Comparison of ENCODE assay signal across 20 cellular contexts in the genomic region with DNA sequence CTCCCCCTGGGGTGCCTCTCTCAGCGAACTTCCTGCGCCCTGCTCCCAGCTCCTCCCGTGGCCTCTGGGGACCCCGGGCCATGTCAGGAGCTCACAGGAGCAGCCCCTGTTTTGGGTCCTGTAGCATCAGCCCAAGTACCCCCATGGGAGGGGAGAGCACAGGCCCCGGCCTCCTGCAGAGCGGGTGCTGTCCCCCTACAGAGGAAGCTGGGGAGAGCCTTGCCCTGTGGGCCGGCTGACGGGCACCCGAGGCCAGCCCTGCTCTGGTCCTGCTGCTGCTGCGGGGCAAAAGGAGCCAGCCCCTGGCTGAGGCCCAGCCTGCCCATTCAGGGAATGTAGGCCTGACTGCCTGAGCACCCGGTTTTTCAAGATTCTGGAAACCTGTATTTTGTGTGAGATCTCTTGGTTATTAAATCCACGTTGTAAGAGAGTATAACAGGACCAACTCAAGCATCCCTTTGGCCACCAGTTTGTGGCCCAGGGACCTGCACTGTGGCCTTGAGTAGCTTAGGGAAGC. TPM values are rescaled to one million over a fixed set of nuclear protein-coding genes. Genes with fewer than 3 reads are reported as not detected.
A peak's percentile ranks its signal among the peaks of the same experiment; 100 is the strongest.
DNase-seq lines count a peak whose midpoint lies in the region; ATAC-seq and TF ChIP-seq lines count a peak whose summit lies in the region.
"Had no signal": no experiment of that assay in that cellular context is flagged by ENCODE, and none has a peak within 500 bp of the region (broad histone marks: within the 10 kb centered on the region; RNA-seq: fewer than 3 reads in every experiment).

No MANE protein-coding gene starts in this region.

- H3K36me3 ChIP-seq in heart right ventricle = peaks cover 0 to 16% (median 0%) of the 10 kb centered on the region in 9 donors
- H3K36me3 ChIP-seq: pancreas had no signal

- no peak overlapping the region for H3K4me3 Mint-ChIP-seq in stimulated activated naive B cell treated with anti-CD40 and anti-IgM and Interleukin-4, amounts not matched to agents 10 μg/mL and 1 μg/mL and 100 μg/mL, for 72 hours
- H3K4me3 Mint-ChIP-seq: activated CD4-positive, alpha-beta T cell treated with anti-CD3 and anti-CD28 coated beads for 36 hours; activated naive CD4-positive, alpha-beta T cell treated with anti-CD3 and anti-CD28 coated beads for 36 hours; activated T-cell treated with anti-CD3 and anti-CD28 coated beads, Interleukin-2, amount 50 U/mL, for 72 hours had no signal

- H3K9me3 ChIP-seq in heart right ventricle = no peaks in the 10 kb centered on the region
- H3K9me3 ChIP-seq: BE2C, pancreas had no signal

- TF ChIP-seq CTCF in heart right ventricle (IDR thresholded peaks at IDR 0.05) (no peak), GM13977 (IDR thresholded peaks at IDR 0.05; ENCODE audit: extremely low read depth, insufficient read depth, missing control alignments) (no peak)

- DNase-seq in Right ventricle myocardium inferior (ENCODE audit: missing footprints) = no peak
- DNase-seq in cardiac septum (ENCODE audit: low spot score) = no peak
- no peak for DNase-seq in heart right ventricle
- DNase-seq in stimulated activated naive B cell treated with anti-CD40 and anti-IgM and Interleukin-4, amounts not matched to agents 10 μg/mL and 1 μg/mL and 100 μg/mL, for 72 hours = no peak
- no peak for DNase-seq in GM13977 (ENCODE audit: low spot score)
- no peak for DNase-seq in stimulated activated CD4-positive, alpha-beta T cell treated with anti-CD3 and anti-CD28 coated beads, Interleukin-4, amount 100 ng/mL, for 4 hours
- DNase-seq in OCI-M2 (lab: John Stamatoyannopoulos, UW; ENCODE audit: unreplicated experiment) = no peak
- no peak for DNase-seq in KG1 (lab: John Stamatoyannopoulos, UW)
- DNase-seq: activated CD4-positive, alpha-beta T cell treated with anti-CD3 and anti-CD28 coated beads for 36 hours; activated naive CD4-positive, alpha-beta T cell treated with anti-CD3 and anti-CD28 coated beads for 36 hours; activated T-cell treated with anti-CD3 and anti-CD28 coated beads, Interleukin-2, amount 50 U/mL, for 72 hours; Calu3; effector CD8-positive, alpha-beta T cell; mesendoderm; NCI-H187 treated with DMSO at 0.1 percent for 48 hours; OCI-M1; pancreas; SHP77 treated with DMSO at 0.1 percent for 48 hours; T-helper 1 cell had no signal

- ATAC-seq in Right ventricle myocardium inferior (peak; percentile 2), heart right ventricle (peak in 1 of 8 donors; percentile 2)
- peak; percentile 38 to 53 for ATAC-seq in stimulated activated naive B cell treated with anti-CD40 and anti-IgM and Interleukin-4, amounts not matched to agents 10 μg/mL and 1 μg/mL and 100 μg/mL, for 72 hours (replicated peaks)
- ATAC-seq: activated CD4-positive, alpha-beta T cell treated with anti-CD3 and anti-CD28 coated beads for 36 hours; activated T-cell treated with anti-CD3 and anti-CD28 coated beads, Interleukin-2, amount 50 U/mL, for 72 hours; pancreas had no signal

- intact Hi-C loops in Right ventricle myocardium inferior (cut with DNase I) (no loop called here), cardiac septum (cut with DNase I) (loop anchor here (5.0 kb wide), 1 partner anchor 243 kb away; no protein-coding TSS in a partner anchor), heart right ventricle (cut with DNase I) (loop anchor here in 4 of 10 donors (5.0 to 10.0 kb wide), 4 partner anchors 179 to 459 kb away; no protein-coding TSS in a partner anchor)

- no peaks in the 10 kb centered on the region for H3K27me3 ChIP-seq in heart right ventricle
- H3K27me3 ChIP-seq: BE2C, pancreas had no signal

- H3K4me1 Mint-ChIP-seq in stimulated activated naive B cell treated with anti-CD40 and anti-IgM and Interleukin-4, amounts not matched to agents 10 μg/mL and 1 μg/mL and 100 μg/mL, for 72 hours = peaks cover 21 to 42% of the 10 kb centered on the region in 2 donors
- H3K4me1 Mint-ChIP-seq: activated CD4-positive, alpha-beta T cell treated with anti-CD3 and anti-CD28 coated beads for 36 hours had no signal

- H3K9me3 Mint-ChIP-seq in stimulated activated naive B cell treated with anti-CD40 and anti-IgM and Interleukin-4, amounts not matched to agents 10 μg/mL and 1 μg/mL and 100 μg/mL, for 72 hours = no peaks in the 10 kb centered on the region
- H3K9me3 Mint-ChIP-seq: activated naive CD4-positive, alpha-beta T cell treated with anti-CD3 and anti-CD28 coated beads for 36 hours; activated T-cell treated with anti-CD3 and anti-CD28 coated beads, Interleukin-2, amount 50 U/mL, for 72 hours had no signal

- 44 to 54% methylated on average over 12 of the region's 12 CpGs for WGBS in heart right ventricle, 2 donors

- H3K4me3 ChIP-seq in heart right ventricle = no peak overlapping the region
- H3K4me3 ChIP-seq: pancreas had no signal

- H3K27ac ChIP-seq in heart right ventricle = peak overlapping the region in 9 of 10 donors; percentile 30 to 79 (median 56)
- H3K27ac ChIP-seq: pancreas had no signal

- H3K27ac Mint-ChIP-seq in stimulated activated naive B cell treated with anti-CD40 and anti-IgM and Interleukin-4, amounts not matched to agents 10 μg/mL and 1 μg/mL and 100 μg/mL, for 72 hours = peak overlapping the region; percentile 69
- H3K27ac Mint-ChIP-seq: activated CD4-positive, alpha-beta T cell treated with anti-CD3 and anti-CD28 coated beads for 36 hours; activated naive CD4-positive, alpha-beta T cell treated with anti-CD3 and anti-CD28 coated beads for 36 hours; activated T-cell treated with anti-CD3 and anti-CD28 coated beads, Interleukin-2, amount 50 U/mL, for 72 hours had no signal

- peaks cover 33 to 45% of the 10 kb centered on the region in 2 donors for H3K36me3 Mint-ChIP-seq in stimulated activated naive B cell treated with anti-CD40 and anti-IgM and Interleukin-4, amounts not matched to agents 10 μg/mL and 1 μg/mL and 100 μg/mL, for 72 hours

- in situ Hi-C loops in GM13977 (cut with MboI; ENCODE audit: low pct_unique_long_range_greater_than_20kb, low sequenced_read_pairs, unreplicated experiment) = loop anchor here (25.0 kb wide), 1 partner anchor 233 kb away; no protein-coding TSS in a partner anchor

- peaks cover 30 to 95% (median 65%) of the 10 kb centered on the region in 9 donors for H3K4me1 ChIP-seq in heart right ventricle
- H3K4me1 ChIP-seq: pancreas had no signal

- H3K27me3 Mint-ChIP-seq in stimulated activated naive B cell treated with anti-CD40 and anti-IgM and Interleukin-4, amounts not matched to agents 10 μg/mL and 1 μg/mL and 100 μg/mL, for 72 hours = no peaks in the 10 kb centered on the region
- H3K27me3 Mint-ChIP-seq: activated CD4-positive, alpha-beta T cell treated with anti-CD3 and anti-CD28 coated beads for 36 hours had no signal

RNA-seq across cellular contexts. Expression of a gene that starts 12.4 kb away (rescaled TPM):
- total RNA-seq in Right ventricle myocardium inferior (29.6 TPM), cardiac septum (31.6 TPM), heart right ventricle (10 to 100 TPM; 19.0 to 29.7 (median 25.1) TPM)
- polyA plus RNA-seq in heart right ventricle = 10 to 100 TPM; 14.3 to 14.8 TPM
